In the genomic region with DNA sequence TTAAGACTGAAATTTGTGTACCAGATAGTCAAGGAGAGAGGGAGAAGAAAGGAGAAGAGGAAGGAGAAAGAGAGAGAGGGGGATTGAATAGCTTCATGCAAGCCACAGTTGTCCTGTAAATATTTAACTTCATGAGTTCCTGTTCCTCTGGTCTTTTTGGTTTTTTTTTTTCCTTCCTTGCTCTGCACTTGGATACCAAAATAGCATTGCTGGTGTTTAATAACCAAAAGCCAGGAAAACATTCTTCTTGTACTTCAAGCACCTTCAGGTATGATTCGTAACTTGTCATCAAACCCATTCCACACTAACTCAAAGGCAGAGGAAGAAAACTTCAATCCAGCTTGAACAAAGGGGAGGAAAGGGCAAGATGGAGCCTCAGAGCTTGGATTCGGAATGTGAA, we compare ENCODE assay signal across 26 cellular contexts. TPM values are rescaled to one million over a fixed set of nuclear protein-coding genes. Genes with fewer than 3 reads are reported as not detected.
DNase-seq lines count a peak whose midpoint lies in the region; ATAC-seq and TF ChIP-seq lines count a peak whose summit lies in the region.
"Had no signal": no experiment of that assay in that cellular context is flagged by ENCODE, and none has a peak within 500 bp of the region (broad histone marks: within the 10 kb centered on the region; RNA-seq: fewer than 3 reads in every experiment).

No MANE protein-coding gene starts in this region.

- ATAC-seq in GM19467 (IDR thresholded peaks at IDR 0.05; ENCODE audit: unreplicated experiment): no peak
- ATAC-seq: CD8-positive, alpha-beta T cell had no signal

- no peak overlapping the region for H3K9ac ChIP-seq in Loucy (ENCODE audit: low read depth, low read length, poor library complexity, severe bottlenecking)
- no peak overlapping the region for H3K9ac ChIP-seq in neural progenitor cell
- H3K9ac ChIP-seq in endodermal cell (ENCODE audit: extremely low read depth, low read length, poor library complexity, severe bottlenecking): no peak overlapping the region
- H3K9ac ChIP-seq: GM23248 had no signal

- H3K4me1 Mint-ChIP-seq in neural progenitor cell (peaks cover 17% of the 10 kb centered on the region), endodermal cell (peaks cover 24% of the 10 kb centered on the region)
- H3K4me1 Mint-ChIP-seq: B cell had no signal

- no peak overlapping the region for H3K4me3 ChIP-seq in Loucy (ENCODE audit: low read length, poor library complexity, severe bottlenecking)
- H3K4me3 ChIP-seq in neural progenitor cell: no peak overlapping the region
- no peak overlapping the region for H3K4me3 ChIP-seq in endodermal cell (ENCODE audit: low read length)
- H3K4me3 ChIP-seq: GM23248, HAP-1, Peyer's patch had no signal

- H3K27ac ChIP-seq in neural progenitor cell: no peak overlapping the region
- H3K27ac ChIP-seq in endodermal cell (ENCODE audit: low read depth, low read length): no peak overlapping the region
- H3K27ac ChIP-seq: C4-2B, GM23248, Peyer's patch had no signal

- H3K9me3 Mint-ChIP-seq in neural progenitor cell (no peaks in the 10 kb centered on the region), endodermal cell (no peaks in the 10 kb centered on the region)
- H3K9me3 Mint-ChIP-seq: CD8-positive, alpha-beta T cell; HFFc6 had no signal

- H3F3A ChIP-seq in Loucy (ENCODE audit: low read depth) (no peaks in the 10 kb centered on the region), neural progenitor cell (ENCODE audit: low read depth) (no peaks in the 10 kb centered on the region)

- H3K79me2 ChIP-seq in Loucy (ENCODE audit: insufficient read depth, low read length): no peaks in the 10 kb centered on the region
- no peaks in the 10 kb centered on the region for H3K79me2 ChIP-seq in neural progenitor cell (ENCODE audit: low read depth)

- no peaks in the 10 kb centered on the region for H3K9me3 ChIP-seq in Loucy (ENCODE audit: insufficient read depth, low read depth, low read length)
- H3K9me3 ChIP-seq in neural progenitor cell (ENCODE audit: low read depth): no peaks in the 10 kb centered on the region
- no peaks in the 10 kb centered on the region for H3K9me3 ChIP-seq in endodermal cell (ENCODE audit: control insufficient read depth, low read length)
- H3K9me3 ChIP-seq: Caco-2, HAP-1, Peyer's patch had no signal

- H3K4me3 Mint-ChIP-seq in neural progenitor cell (no peak overlapping the region), endodermal cell (no peak overlapping the region)
- H3K4me3 Mint-ChIP-seq: B cell; CD8-positive, alpha-beta T cell; HFFc6 had no signal

- no peaks in the 10 kb centered on the region for H3K27me3 ChIP-seq in Loucy (ENCODE audit: insufficient read depth, low read length, poor library complexity, severe bottlenecking)
- H3K27me3 ChIP-seq in neural progenitor cell: peaks cover 18% of the 10 kb centered on the region
- H3K27me3 ChIP-seq in endodermal cell (ENCODE audit: control insufficient read depth, insufficient read depth, low read length, poor library complexity, severe bottlenecking): peaks cover 4% of the 10 kb centered on the region
- H3K27me3 ChIP-seq: Peyer's patch had no signal

- H3K36me3 Mint-ChIP-seq in neural progenitor cell (no peaks in the 10 kb centered on the region), endodermal cell (ENCODE audit: low read depth) (no peaks in the 10 kb centered on the region)
- H3K36me3 Mint-ChIP-seq: CD8-positive, alpha-beta T cell had no signal

- H3K36me3 ChIP-seq in Loucy (ENCODE audit: insufficient read depth, low read length) (no peaks in the 10 kb centered on the region), neural progenitor cell (no peaks in the 10 kb centered on the region), endodermal cell (ENCODE audit: control insufficient read depth, insufficient read depth, low read length) (no peaks in the 10 kb centered on the region)
- H3K36me3 ChIP-seq: HAP-1, Peyer's patch had no signal

- H2AFZ ChIP-seq in Loucy (ENCODE audit: low read length) (peak overlapping the region; percentile 72), neural progenitor cell (replicated peaks) (peak overlapping the region; percentile 4)
- H2AFZ ChIP-seq: GM23248 had no signal

- H3K27me3 Mint-ChIP-seq in neural progenitor cell (ENCODE audit: insufficient read depth, low read depth): peaks cover 10% of the 10 kb centered on the region
- peaks cover 10% of the 10 kb centered on the region for H3K27me3 Mint-ChIP-seq in endodermal cell (ENCODE audit: insufficient read depth)

- no peak overlapping the region for H3K4me2 ChIP-seq in Loucy (ENCODE audit: low read depth, low read length, poor library complexity, severe bottlenecking)
- no peak overlapping the region for H3K4me2 ChIP-seq in neural progenitor cell

- no peaks in the 10 kb centered on the region for H4K20me1 ChIP-seq in Loucy (ENCODE audit: insufficient read depth, low read length, poor library complexity, severe bottlenecking)
- H4K20me1 ChIP-seq in neural progenitor cell (ENCODE audit: low read depth): no peaks in the 10 kb centered on the region

- 93 to 100% methylated on average over 1 to 2 of the region's 2 CpGs for WGBS in endodermal cell (ENCODE audit: insufficient coverage in 1 of 2, insufficient read length in 1 of 2), 2 experiments

- no peaks in the 10 kb centered on the region for H3K9me2 ChIP-seq in Loucy (replicated peaks; ENCODE audit: low read depth, low read length)

- TF ChIP-seq CTCF in Loucy (conservative IDR thresholded peaks at IDR 0.05; ENCODE audit: low read length) (no peak), neural progenitor cell (IDR thresholded peaks at IDR 0.05) (no peak), endodermal cell (conservative IDR thresholded peaks at IDR 0.05) (no peak)

- peaks cover 23% of the 10 kb centered on the region for H3K4me1 ChIP-seq in Loucy (ENCODE audit: insufficient read depth, low read length, poor library complexity, severe bottlenecking)
- peaks cover 6% of the 10 kb centered on the region for H3K4me1 ChIP-seq in neural progenitor cell
- H3K4me1 ChIP-seq in endodermal cell (ENCODE audit: control insufficient read depth, insufficient read depth, low read length): no peaks in the 10 kb centered on the region
- H3K4me1 ChIP-seq: HAP-1 had no signal

- H3K27ac Mint-ChIP-seq in neural progenitor cell (no peak overlapping the region), endodermal cell (no peak overlapping the region)
- H3K27ac Mint-ChIP-seq: B cell; CD8-positive, alpha-beta T cell; HFFc6 had no signal

- DNase-seq in DMS53 (lab: John Stamatoyannopoulos, UW) (peak; percentile 47), kidney glomerular epithelial cell (lab: John Stamatoyannopoulos, UW) (peak; percentile 65), neural progenitor cell (ENCODE audit: low spot score) (no peak), endodermal cell (no peak), NOMO-1 treated with dmso at 0.1 percent for 144 hours (lab: John Stamatoyannopoulos, UW; ENCODE audit: unreplicated experiment) (no peak)
- DNase-seq: Caco-2; CD8-positive, alpha-beta T cell; GM23248; HFFc6; KBM-7; NCI-H1048; NCI-H1436; NCI-H187; NCI-H2081 treated with DMSO at 0.1 percent for 48 hours; NCI-H2171; NCI-H226; NCI-H510A; NCI-H69; OCI-M1; Peyer's patch; SHP77 treated with DMSO at 0.1 percent for 48 hours had no signal

RNA-seq across cellular contexts. Expression of a gene that starts 6.5 kb away (rescaled TPM):
- total RNA-seq in neural progenitor cell (ENCODE audit: low replicate concordance): 43.0 and 55.9 TPM in 2 replicates
- 10 to 100 TPM; 38.6 to 51.6 TPM for total RNA-seq in endodermal cell
- 36.1 TPM for polyA plus RNA-seq in endodermal cell (2013, experiment 1 of 2)
- 33.6 TPM for polyA plus RNA-seq in endodermal cell (2013, experiment 2 of 2)
- total RNA-seq: B cell; CD8-positive, alpha-beta T cell; GM23248 had no signal
- polyA plus RNA-seq: GM23248 had no signal

Comparison
In these comparisons a context has a peak if more than half of its experiments do, and no peak if none do; other contexts are left out.
1. DNase-seq: peak in DMS53 (single experiment) and kidney glomerular epithelial cell (single experiment); none in neural progenitor cell (single experiment), endodermal cell (single experiment) and NOMO-1 treated with dmso at 0.1 percent for 144 hours (single experiment).